In the genomic region with DNA sequence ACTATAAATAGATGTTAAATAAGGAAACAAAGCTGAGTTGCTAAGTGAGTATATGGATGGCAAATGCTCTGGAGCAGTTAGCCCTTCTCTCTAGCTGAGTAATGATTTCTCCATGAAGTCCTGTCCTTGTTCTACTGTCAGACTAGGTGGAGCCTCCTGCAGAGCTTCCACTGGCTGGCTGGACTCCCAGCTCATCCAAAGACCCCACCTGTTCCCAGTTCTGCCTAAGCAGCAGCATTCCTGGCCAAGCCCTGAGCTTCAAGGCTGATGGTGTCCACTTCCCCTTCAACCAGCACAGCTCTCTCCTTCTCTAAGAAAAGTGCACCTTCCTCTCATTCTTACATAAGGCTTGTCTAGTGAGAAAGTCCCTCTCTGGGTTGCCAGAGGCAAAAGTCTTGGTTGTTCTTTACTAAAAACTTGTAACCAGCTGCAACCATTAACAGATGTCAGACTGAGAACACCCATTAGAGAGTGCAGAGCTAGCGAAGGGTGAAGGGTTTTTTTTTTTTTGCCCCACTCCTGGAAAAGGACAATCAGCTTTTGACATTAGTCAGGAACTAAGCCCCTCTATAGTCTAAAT, we compare ENCODE assay signal across 10 cellular contexts. TPM values are rescaled to one million over a fixed set of nuclear protein-coding genes. Genes with fewer than 3 reads are reported as not detected.
DNase-seq lines count a peak whose midpoint lies in the region; ATAC-seq and TF ChIP-seq lines count a peak whose summit lies in the region.
"Had no signal": no experiment of that assay in that cellular context is flagged by ENCODE, and none has a peak within 500 bp of the region (broad histone marks: within the 10 kb centered on the region; RNA-seq: fewer than 3 reads in every experiment).

No MANE protein-coding gene starts in this region.

- peak overlapping the region; percentile 57 for H3K27ac Mint-ChIP-seq in activated T-helper 17 cell treated with anti-CD3 and anti-CD28 coated beads, Interleukin-2, amount 50 U/mL, for 72 hours

- peak overlapping the region; percentile 15 for H3K4me3 Mint-ChIP-seq in activated T-helper 17 cell treated with anti-CD3 and anti-CD28 coated beads, Interleukin-2, amount 50 U/mL, for 72 hours

- H3K27me3 Mint-ChIP-seq in activated T-helper 17 cell treated with anti-CD3 and anti-CD28 coated beads, Interleukin-2, amount 50 U/mL, for 72 hours = no peaks in the 10 kb centered on the region

- H3K4me3 ChIP-seq in uterus = no peak overlapping the region

- TF ChIP-seq CTCF in GM20000 (IDR thresholded peaks at IDR 0.05; ENCODE audit: extremely low read depth, missing control alignments) = no peak
- TF ChIP-seq CTCF in uterus (IDR thresholded peaks at IDR 0.05) = no peak

- peaks cover 41% of the 10 kb centered on the region for H3K4me1 Mint-ChIP-seq in activated T-helper 17 cell treated with anti-CD3 and anti-CD28 coated beads, Interleukin-2, amount 50 U/mL, for 72 hours

- no peak for TF ChIP-seq POLR2A in uterus (IDR thresholded peaks at IDR 0.05)

- no peaks in the 10 kb centered on the region for H3K36me3 ChIP-seq in uterus

- DNase-seq in GM20000 (ENCODE audit: low spot score) = peak; percentile 45
- DNase-seq in T-helper 2 cell = no peak
- no peak for DNase-seq in GM19238 (ENCODE audit: insufficient read length, low spot score)
- DNase-seq in stimulated activated CD4-positive, alpha-beta T cell treated with anti-CD3 and anti-CD28 coated beads, Interleukin-2, amount 100 ng/mL, for 24 hours = no peak
- no peak for DNase-seq in uterus
- DNase-seq: IMR-90 had no signal

- H3K9me3 Mint-ChIP-seq in activated T-helper 17 cell treated with anti-CD3 and anti-CD28 coated beads, Interleukin-2, amount 50 U/mL, for 72 hours = no peaks in the 10 kb centered on the region

- no peaks in the 10 kb centered on the region for H3K36me3 Mint-ChIP-seq in activated T-helper 17 cell treated with anti-CD3 and anti-CD28 coated beads, Interleukin-2, amount 50 U/mL, for 72 hours (ENCODE audit: low read depth)

- no peaks in the 10 kb centered on the region for H3K27me3 ChIP-seq in uterus

- no peaks in the 10 kb centered on the region for H3K4me1 ChIP-seq in uterus

- H3K27ac ChIP-seq in uterus = no peak overlapping the region

- ATAC-seq in GM18511 (IDR thresholded peaks at IDR 0.05; ENCODE audit: unreplicated experiment) = peak; percentile 58
- peak; percentile 65 for ATAC-seq in HG03097 (IDR thresholded peaks at IDR 0.05; ENCODE audit: low FRiP score, unreplicated experiment)
- no peak for ATAC-seq in activated T-helper 17 cell treated with anti-CD3 and anti-CD28 coated beads, Interleukin-2, amount 50 U/mL, for 72 hours (replicated peaks)
- ATAC-seq: sciatic nerve had no signal

- no peaks in the 10 kb centered on the region for H3K9me3 ChIP-seq in uterus

- intact Hi-C loops in uterus (cut with DNase I; ENCODE audit: low total_unique reads) = no loop called here

RNA-seq across cellular contexts. Expression of a gene that starts 58.9 kb away (rescaled TPM):
- total RNA-seq in activated T-helper 17 cell treated with anti-CD3 and anti-CD28 coated beads, Interleukin-2, amount 50 U/mL, for 72 hours = 100 to 1,000 TPM; 330 to 360 TPM
- total RNA-seq in uterus = 10 to 100 TPM in 2 of 4 donors, 1 to 10 TPM in 2; 2.6 to 39.5 (median 19.7) TPM
- total RNA-seq: IMR-90 had no signal

Comparison
In these comparisons a context has a peak if more than half of its experiments do, and no peak if none do; other contexts are left out.
1. RNA of a gene that starts 58.9 kb away (total RNA-seq): 330 to 360 TPM in activated T-helper 17 cell treated with anti-CD3 and anti-CD28 coated beads, Interleukin-2, amount 50 U/mL, for 72 hours; 2.6 to 39.5 TPM in uterus; every median in the first group is over 4 times any median in the second.